ENCODE assay signal across 16 cellular contexts in genomic region chr6:110544472-110544871, GRCh38.
A peak's percentile ranks its signal among the peaks of the same experiment; 100 is the strongest.
DNase-seq lines count a peak whose midpoint lies in the region; ATAC-seq and TF ChIP-seq lines count a peak whose summit lies in the region.
"Had no signal": no experiment of that assay in that cellular context is flagged by ENCODE, and none has a peak within 500 bp of the region (broad histone marks: within the 10 kb centered on the region; RNA-seq: fewer than 3 reads in every experiment).

No MANE protein-coding gene starts in this region.

- no peak overlapping the region for H3K4me3 Mint-ChIP-seq in activated CD4-positive, alpha-beta T cell treated with anti-CD3 and anti-CD28 coated beads, Interleukin-2, amount 10 ng/mL, durations not matched to agents 7 days and 5 days
- peak overlapping the region; percentile 60 for H3K4me3 Mint-ChIP-seq in natural killer cell treated with Interleukin-12 subunit alpha and Interleukin-12 subunit beta and Interleukin-15 and Interleukin-18, amount 100 ng/mL, for 72 hours
- no peak overlapping the region for H3K4me3 Mint-ChIP-seq in WTC11

- peak overlapping the region; percentile 98 for H3K27ac ChIP-seq in angular gyrus (ENCODE audit: low read depth, low read length)
- H3K27ac ChIP-seq: A549, body of pancreas, Peyer's patch, suprapubic skin had no signal

- ATAC-seq in GM21786 (IDR thresholded peaks at IDR 0.05; ENCODE audit: unreplicated experiment) (peak; percentile 48), WTC11 (no peak)
- ATAC-seq in natural killer cell treated with Interleukin-12 subunit alpha and Interleukin-12 subunit beta and Interleukin-15 and Interleukin-18, amount 100 ng/mL, for 72 hours, result peak; percentile 28 to 32
- no peak for ATAC-seq in activated naive CD4-positive, alpha-beta T cell treated with anti-CD3 and anti-CD28 coated beads, Interleukin-2, amount 50 U/mL, for 72 hours
- ATAC-seq: A549, body of pancreas had no signal

- peak overlapping the region; percentile 61 for H3K27ac Mint-ChIP-seq in activated CD4-positive, alpha-beta T cell treated with anti-CD3 and anti-CD28 coated beads, Interleukin-2, amount 10 ng/mL, durations not matched to agents 7 days and 5 days
- H3K27ac Mint-ChIP-seq in natural killer cell treated with Interleukin-12 subunit alpha and Interleukin-12 subunit beta and Interleukin-15 and Interleukin-18, amount 100 ng/mL, for 72 hours, result peak overlapping the region in 1 of 2 donors; percentile 48
- H3K27ac Mint-ChIP-seq in WTC11, result no peak overlapping the region
- H3K27ac Mint-ChIP-seq in activated naive CD4-positive, alpha-beta T cell treated with anti-CD3 and anti-CD28 coated beads, Interleukin-2, amount 50 U/mL, for 72 hours, result no peak overlapping the region

- peaks cover 11% of the 10 kb centered on the region for H3K4me1 Mint-ChIP-seq in activated CD4-positive, alpha-beta T cell treated with anti-CD3 and anti-CD28 coated beads, Interleukin-2, amount 10 ng/mL, durations not matched to agents 7 days and 5 days
- peaks cover 10 to 17% of the 10 kb centered on the region in 2 donors for H3K4me1 Mint-ChIP-seq in natural killer cell treated with Interleukin-12 subunit alpha and Interleukin-12 subunit beta and Interleukin-15 and Interleukin-18, amount 100 ng/mL, for 72 hours (ENCODE audit: low read depth in 2 of 2)
- peaks cover 5% of the 10 kb centered on the region; the same call in 1 of the 2 replicates for H3K4me1 Mint-ChIP-seq in WTC11

- CTCF ChIA-PET in activated CD4-positive, alpha-beta T cell treated with anti-CD3 and anti-CD28 coated beads, Interleukin-2, amount 10 ng/mL, durations not matched to agents 7 days and 5 days (lab: Charles Lee), result no interaction called here
- CTCF ChIA-PET in WTC11 (lab: Charles Lee), result no interaction called here

- no peak for DNase-seq in activated CD4-positive, alpha-beta T cell treated with anti-CD3 and anti-CD28 coated beads, Interleukin-2, amount 10 ng/mL, durations not matched to agents 7 days and 5 days
- DNase-seq in activated CD4-positive, alpha-beta T cell treated with anti-CD3 and anti-CD28 coated beads, Interleukin-2, amount 50 U/mL, for 4 hours, result no peak
- DNase-seq in natural killer cell treated with Interleukin-12 subunit alpha and Interleukin-12 subunit beta and Interleukin-15 and Interleukin-18, amount 100 ng/mL, for 72 hours (ENCODE audit: low spot score), result no peak
- no peak for DNase-seq in SW 1271 (lab: John Stamatoyannopoulos, UW)
- DNase-seq in WTC11 (ENCODE audit: low spot score), result no peak
- DNase-seq in activated naive CD4-positive, alpha-beta T cell treated with anti-CD3 and anti-CD28 coated beads, Interleukin-2, amount 50 U/mL, for 72 hours (ENCODE audit: low spot score in 2 of 2), result no peak
- DNase-seq: activated gamma-delta T cell, body of pancreas, Caco-2, foreskin fibroblast, NCI-H1694, Peyer's patch had no signal

- H3K27me3 Mint-ChIP-seq in activated CD4-positive, alpha-beta T cell treated with anti-CD3 and anti-CD28 coated beads, Interleukin-2, amount 10 ng/mL, durations not matched to agents 7 days and 5 days, result peaks cover 5% of the 10 kb centered on the region
- peaks cover 10% of the 10 kb centered on the region in 2 donors for H3K27me3 Mint-ChIP-seq in natural killer cell treated with Interleukin-12 subunit alpha and Interleukin-12 subunit beta and Interleukin-15 and Interleukin-18, amount 100 ng/mL, for 72 hours
- no peaks in the 10 kb centered on the region; the same call in 1 of the 2 replicates for H3K27me3 Mint-ChIP-seq in WTC11 (ENCODE audit: low read depth)

- peaks cover 2% of the 10 kb centered on the region for H3K36me3 Mint-ChIP-seq in activated CD4-positive, alpha-beta T cell treated with anti-CD3 and anti-CD28 coated beads, Interleukin-2, amount 10 ng/mL, durations not matched to agents 7 days and 5 days (ENCODE audit: low read depth)
- peaks cover 3% of the 10 kb centered on the region for H3K36me3 Mint-ChIP-seq in natural killer cell treated with Interleukin-12 subunit alpha and Interleukin-12 subunit beta and Interleukin-15 and Interleukin-18, amount 100 ng/mL, for 72 hours
- peaks cover 13% of the 10 kb centered on the region for H3K36me3 Mint-ChIP-seq in WTC11
- peaks cover 0 to 5% of the 10 kb centered on the region in 2 donors for H3K36me3 Mint-ChIP-seq in activated naive CD4-positive, alpha-beta T cell treated with anti-CD3 and anti-CD28 coated beads, Interleukin-2, amount 50 U/mL, for 72 hours

- no peak for TF ChIP-seq CTCF in WTC11 (IDR thresholded peaks at IDR 0.05)

- H3K9me3 Mint-ChIP-seq in activated CD4-positive, alpha-beta T cell treated with anti-CD3 and anti-CD28 coated beads, Interleukin-2, amount 10 ng/mL, durations not matched to agents 7 days and 5 days, result peaks cover 4% of the 10 kb centered on the region
- H3K9me3 Mint-ChIP-seq in natural killer cell treated with Interleukin-12 subunit alpha and Interleukin-12 subunit beta and Interleukin-15 and Interleukin-18, amount 100 ng/mL, for 72 hours, result peaks cover 4% of the 10 kb centered on the region
- H3K9me3 Mint-ChIP-seq in WTC11, result peaks cover 31% of the 10 kb centered on the region
- H3K9me3 Mint-ChIP-seq in activated naive CD4-positive, alpha-beta T cell treated with anti-CD3 and anti-CD28 coated beads, Interleukin-2, amount 50 U/mL, for 72 hours, result peaks cover 3 to 14% of the 10 kb centered on the region in 2 donors

- POLR2A ChIA-PET in activated CD4-positive, alpha-beta T cell treated with anti-CD3 and anti-CD28 coated beads, Interleukin-2, amount 10 ng/mL, durations not matched to agents 7 days and 5 days (lab: Charles Lee), result no interaction called here
- POLR2A ChIA-PET in WTC11 (lab: Charles Lee), result no interaction called here

TF ChIP-seq in WTC11, 78 proteins besides CTCF, POLR2A, EP300 and RAD21 (continues in another document):
- TF ChIP-seq NFE2L1 (CRISPR knock-in tag; IDR thresholded peaks at IDR 0.05) (no peak), PRRX2 (CRISPR knock-in tag; IDR thresholded peaks at IDR 0.05) (no peak), RELA (CRISPR knock-in tag; IDR thresholded peaks at IDR 0.05; ENCODE audit: borderline replicate concordance) (no peak), ZNF512 (CRISPR knock-in tag; IDR thresholded peaks at IDR 0.05; ENCODE audit: borderline replicate concordance) (no peak), TEAD4 (CRISPR knock-in tag; IDR thresholded peaks at IDR 0.05) (no peak), CBFB (CRISPR knock-in tag; IDR thresholded peaks at IDR 0.05; ENCODE audit: low read depth) (no peak), ETV6 (CRISPR knock-in tag; IDR thresholded peaks at IDR 0.05) (no peak), MYBL2 (CRISPR knock-in tag; IDR thresholded peaks at IDR 0.05) (no peak), JAZF1 (CRISPR knock-in tag; IDR thresholded peaks at IDR 0.05) (no peak), E2F5 (CRISPR knock-in tag; IDR thresholded peaks at IDR 0.05) (no peak), USF2 (CRISPR knock-in tag; IDR thresholded peaks at IDR 0.05) (no peak), IRF2 (CRISPR knock-in tag; IDR thresholded peaks at IDR 0.05; ENCODE audit: borderline replicate concordance, low read depth) (no peak), STAT6 (CRISPR knock-in tag; conservative IDR thresholded peaks at IDR 0.05; ENCODE audit: low read depth) (no peak)

Comparison
In these comparisons a context has a peak if more than half of its experiments do, and no peak if none do; other contexts are left out.
1. ATAC-seq: peak in GM21786 (single experiment) and natural killer cell treated with Interleukin-12 subunit alpha and Interleukin-12 subunit beta and Interleukin-15 and Interleukin-18, amount 100 ng/mL, for 72 hours (2 of 2); none in WTC11 (single experiment) and activated naive CD4-positive, alpha-beta T cell treated with anti-CD3 and anti-CD28 coated beads, Interleukin-2, amount 50 U/mL, for 72 hours (0 of 2).